11 cellular contexts compared by ENCODE assay signal in genomic region chr12:76123301-76124212, GRCh38. TPM values are rescaled to one million over a fixed set of nuclear protein-coding genes. Genes with fewer than 3 reads are reported as not detected.
DNase-seq lines count a peak whose midpoint lies in the region; ATAC-seq and TF ChIP-seq lines count a peak whose summit lies in the region.
"Had no signal": no experiment of that assay in that cellular context is flagged by ENCODE, and none has a peak within 500 bp of the region (broad histone marks: within the 10 kb centered on the region; RNA-seq: fewer than 3 reads in every experiment).

No MANE protein-coding gene starts in this region.

- H3K4me1 Mint-ChIP-seq in glutamatergic neuron (ENCODE audit: low read depth, unreplicated experiment), result no peaks in the 10 kb centered on the region

- no peak overlapping the region for H3K27ac Mint-ChIP-seq in glutamatergic neuron (ENCODE audit: unreplicated experiment)

- H3K9me3 Mint-ChIP-seq in glutamatergic neuron (ENCODE audit: unreplicated experiment), result peaks cover under 1% of the 10 kb centered on the region

- no peak for TF ChIP-seq CTCF in glutamatergic neuron (IDR thresholded peaks at IDR 0.05; ENCODE audit: partially characterized antibody, unreplicated experiment)

- ATAC-seq in left lobe of liver, result peak; percentile 26
- ATAC-seq in GM18517 (IDR thresholded peaks at IDR 0.05; ENCODE audit: unreplicated experiment), result no peak
- ATAC-seq: left ventricle myocardium superior had no signal

- no peak overlapping the region for H3K4me3 Mint-ChIP-seq in glutamatergic neuron (ENCODE audit: unreplicated experiment)

- DNase-seq in DMS53 (lab: John Stamatoyannopoulos, UW) (peak; percentile 17), NCI-H226 (peak; percentile 50), dedifferentiated amniotic fluid mesenchymal stem cell (ENCODE audit: extremely low spot score) (peak; percentile 48), left lobe of liver (ENCODE audit: low spot score) (no peak), NCI-H446 (lab: John Stamatoyannopoulos, UW) (no peak), pons (ENCODE audit: low spot score) (no peak), glutamatergic neuron (no peak)
- DNase-seq: C1 segment of cervical spinal cord, left ventricle myocardium superior, SHP77 had no signal

- no peaks in the 10 kb centered on the region for H3K36me3 Mint-ChIP-seq in glutamatergic neuron (ENCODE audit: unreplicated experiment)

- no peaks in the 10 kb centered on the region for H3K27me3 Mint-ChIP-seq in glutamatergic neuron (ENCODE audit: unreplicated experiment)

RNA-seq across cellular contexts. Expression of gene NAP1L1, which starts 39.1 kb away (rescaled TPM):
- 64.0 TPM for total RNA-seq in left lobe of liver
- total RNA-seq in glutamatergic neuron (ENCODE audit: unreplicated experiment), result 635 TPM

Comparison
In these comparisons a context has a peak if more than half of its experiments do, and no peak if none do; other contexts are left out.
1. DNase-seq: peak in DMS53 (single experiment), NCI-H226 (single experiment) and dedifferentiated amniotic fluid mesenchymal stem cell (single experiment); none in left lobe of liver (single experiment), NCI-H446 (0 of 2), pons (single experiment) and glutamatergic neuron (single experiment).